14 cellular contexts compared by ENCODE assay signal in the genomic region with DNA sequence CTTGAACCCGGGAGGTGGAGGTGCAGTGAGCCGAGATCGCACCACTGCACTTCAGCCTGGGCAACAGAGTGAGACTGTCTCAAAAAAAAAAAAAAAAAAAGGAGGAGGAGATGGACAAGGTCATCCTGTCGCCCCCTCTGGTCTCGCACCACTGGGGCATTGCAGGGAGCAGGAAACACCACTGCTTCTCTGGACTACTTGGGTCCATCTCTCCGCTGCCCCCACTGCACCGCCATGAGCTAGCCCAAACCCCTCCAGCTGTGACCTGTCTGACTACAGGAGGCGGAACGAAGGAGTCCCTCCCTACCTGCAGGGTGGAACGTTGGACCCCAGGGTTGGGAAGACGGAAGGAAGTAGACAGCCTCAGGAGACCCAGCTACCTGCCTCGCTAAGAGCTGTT.
"Had no signal": no experiment of that assay in that cellular context is flagged by ENCODE, and none has a peak within 500 bp of the region (broad histone marks: within the 10 kb centered on the region; RNA-seq: fewer than 3 reads in every experiment).

No MANE protein-coding gene starts in this region.

- H3K4me3 ChIP-seq: gastroesophageal sphincter, heart right ventricle, right atrium auricular region, suprapubic skin, upper lobe of left lung had no signal

- DNase-seq: activated CD4-positive, CD25-positive, alpha-beta regulatory T cell treated with anti-CD3 and anti-CD28 coated beads, Interleukin-2, amount 50 U/mL, for 72 hours; activated naive CD4-positive, alpha-beta T cell; activated naive CD8-positive, alpha-beta T cell treated with anti-CD3 and anti-CD28 coated beads, Interleukin-2, amount 10 ng/mL, durations not matched to agents 7 days and 5 days; activated T-cell treated with anti-CD3 and anti-CD28 coated beads for 4 hours; brain microvascular endothelial cell; cerebellar nuclear complex; heart right ventricle; naive thymus-derived CD4-positive, alpha-beta T cell; stimulated activated naive CD8-positive, alpha-beta T cell treated with anti-CD3 and anti-CD28 coated beads, Interleukin-15, Interleukin-2, amounts not matched to agents 100 U/mL and 50 U/mL, for 24 hours had no signal

- H3K9me3 ChIP-seq: gastroesophageal sphincter, heart right ventricle, right atrium auricular region, suprapubic skin, upper lobe of left lung had no signal

- H3K27ac ChIP-seq: brain microvascular endothelial cell, gastroesophageal sphincter, heart right ventricle, right atrium auricular region, suprapubic skin, upper lobe of left lung had no signal

- H3K27me3 ChIP-seq: right atrium auricular region, upper lobe of left lung had no signal

- ATAC-seq: gastroesophageal sphincter; left lobe of liver; naive thymus-derived CD4-positive, alpha-beta T cell; stimulated activated naive CD8-positive, alpha-beta T cell treated with anti-CD3 and anti-CD28 coated beads, Interleukin-15, Interleukin-2, amounts not matched to agents 100 U/mL and 50 U/mL, for 24 hours had no signal

- H3K36me3 ChIP-seq: brain microvascular endothelial cell, gastroesophageal sphincter, heart right ventricle, right atrium auricular region, suprapubic skin, upper lobe of left lung had no signal

- H3K4me1 ChIP-seq: right atrium auricular region, suprapubic skin, upper lobe of left lung had no signal
